2 cellular contexts compared by ENCODE assay signal in the genomic region with DNA sequence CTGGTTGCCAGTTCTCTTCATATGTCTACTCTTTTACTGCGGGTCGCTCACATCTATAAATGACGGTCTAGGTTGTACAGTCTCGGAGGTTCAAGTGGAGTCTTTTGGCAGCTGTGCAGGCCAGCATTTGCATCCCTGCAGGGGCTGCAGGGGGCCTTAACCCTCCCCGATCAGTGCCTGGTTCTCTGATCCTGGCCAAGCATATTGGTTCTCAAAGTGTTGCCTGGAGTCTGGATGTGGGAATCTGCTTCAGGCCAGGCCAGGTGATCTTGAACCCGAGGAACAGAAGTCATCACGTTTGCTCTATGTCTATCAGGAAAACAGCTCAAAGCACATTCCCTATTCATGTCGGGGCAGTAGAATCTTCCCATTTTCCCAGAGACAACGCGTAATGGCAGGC.
TF ChIP-seq lines count a peak whose summit lies in the region.

No MANE protein-coding gene starts in this region.

TF ChIP-seq in SK-N-SH, 30 proteins besides CTCF, POLR2A, EP300 and RAD21 (continued from another document):
- no peak for TF ChIP-seq NFIC (IDR thresholded peaks at IDR 0.05; ENCODE audit: borderline replicate concordance)
- TF ChIP-seq, protein P1, sequence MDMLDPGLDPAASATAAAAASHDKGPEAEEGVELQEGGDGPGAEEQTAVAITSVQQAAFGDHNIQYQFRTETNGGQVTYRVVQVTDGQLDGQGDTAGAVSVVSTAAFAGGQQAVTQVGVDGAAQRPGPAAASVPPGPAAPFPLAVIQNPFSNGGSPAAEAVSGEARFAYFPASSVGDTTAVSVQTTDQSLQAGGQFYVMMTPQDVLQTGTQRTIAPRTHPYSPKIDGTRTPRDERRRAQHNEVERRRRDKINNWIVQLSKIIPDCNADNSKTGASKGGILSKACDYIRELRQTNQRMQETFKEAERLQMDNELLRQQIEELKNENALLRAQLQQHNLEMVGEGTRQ (IDR thresholded peaks at IDR 0.05; ENCODE audit: borderline replicate concordance, low read depth, low read length), result no peak
- no peak for TF ChIP-seq GABPA (IDR thresholded peaks at IDR 0.05; ENCODE audit: low read depth)
- no peak for TF ChIP-seq GATA2 (CRISPR knock-in tag; IDR thresholded peaks at IDR 0.05)
- no peak for TF ChIP-seq ELF1 (IDR thresholded peaks at IDR 0.05)
- TF ChIP-seq TCF12 (IDR thresholded peaks at IDR 0.05), result no peak
- TF ChIP-seq, protein P2, sequence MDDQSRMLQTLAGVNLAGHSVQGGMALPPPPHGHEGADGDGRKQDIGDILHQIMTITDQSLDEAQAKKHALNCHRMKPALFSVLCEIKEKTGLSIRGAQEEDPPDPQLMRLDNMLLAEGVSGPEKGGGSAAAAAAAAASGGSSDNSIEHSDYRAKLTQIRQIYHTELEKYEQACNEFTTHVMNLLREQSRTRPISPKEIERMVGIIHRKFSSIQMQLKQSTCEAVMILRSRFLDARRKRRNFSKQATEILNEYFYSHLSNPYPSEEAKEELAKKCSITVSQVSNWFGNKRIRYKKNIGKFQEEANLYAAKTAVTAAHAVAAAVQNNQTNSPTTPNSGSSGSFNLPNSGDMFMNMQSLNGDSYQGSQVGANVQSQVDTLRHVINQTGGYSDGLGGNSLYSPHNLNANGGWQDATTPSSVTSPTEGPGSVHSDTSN (IDR thresholded peaks at IDR 0.05), result no peak
- no peak for TF ChIP-seq FOSL2 (IDR thresholded peaks at IDR 0.05; ENCODE audit: borderline replicate concordance, low read depth)
- TF ChIP-seq POLR2AphosphoS5 (IDR thresholded peaks at IDR 0.05; ENCODE audit: low read depth, low read length), result no peak
- TF ChIP-seq CHD2 (IDR thresholded peaks at IDR 0.05; ENCODE audit: low read length, partially characterized antibody), result no peak
- TF ChIP-seq YY1 (IDR thresholded peaks at IDR 0.05; ENCODE audit: low read depth), result no peak
- no peak for TF ChIP-seq SMC3 (IDR thresholded peaks at IDR 0.05; ENCODE audit: low read depth, low read length)
- no peak for TF ChIP-seq EZH2phosphoT487 (IDR thresholded peaks at IDR 0.05; ENCODE audit: borderline replicate concordance, low read depth)
- TF ChIP-seq NRF1 (IDR thresholded peaks at IDR 0.05; ENCODE audit: low read depth, low read length), result no peak
TF ChIP-seq in SK-N-SH: peak in this region for 0.

TF ChIP-seq in SK-N-SH treated with all-trans-retinoic acid at 6 μM for 48 hours, 23 proteins besides CTCF, POLR2A, EP300 and RAD21:
- TF ChIP-seq, protein P3, sequence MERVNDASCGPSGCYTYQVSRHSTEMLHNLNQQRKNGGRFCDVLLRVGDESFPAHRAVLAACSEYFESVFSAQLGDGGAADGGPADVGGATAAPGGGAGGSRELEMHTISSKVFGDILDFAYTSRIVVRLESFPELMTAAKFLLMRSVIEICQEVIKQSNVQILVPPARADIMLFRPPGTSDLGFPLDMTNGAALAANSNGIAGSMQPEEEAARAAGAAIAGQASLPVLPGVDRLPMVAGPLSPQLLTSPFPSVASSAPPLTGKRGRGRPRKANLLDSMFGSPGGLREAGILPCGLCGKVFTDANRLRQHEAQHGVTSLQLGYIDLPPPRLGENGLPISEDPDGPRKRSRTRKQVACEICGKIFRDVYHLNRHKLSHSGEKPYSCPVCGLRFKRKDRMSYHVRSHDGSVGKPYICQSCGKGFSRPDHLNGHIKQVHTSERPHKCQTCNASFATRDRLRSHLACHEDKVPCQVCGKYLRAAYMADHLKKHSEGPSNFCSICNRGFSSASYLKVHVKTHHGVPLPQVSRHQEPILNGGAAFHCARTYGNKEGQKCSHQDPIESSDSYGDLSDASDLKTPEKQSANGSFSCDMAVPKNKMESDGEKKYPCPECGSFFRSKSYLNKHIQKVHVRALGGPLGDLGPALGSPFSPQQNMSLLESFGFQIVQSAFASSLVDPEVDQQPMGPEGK (CRISPR knock-in tag; IDR thresholded peaks at IDR 0.05; ENCODE audit: borderline replicate concordance), result no peak
- TF ChIP-seq CSDC2 (CRISPR knock-in tag; IDR thresholded peaks at IDR 0.05) (no peak), ZC3H10 (CRISPR knock-in tag; IDR thresholded peaks at IDR 0.05) (no peak), ZNF8 (CRISPR knock-in tag; IDR thresholded peaks at IDR 0.05) (no peak), ARNTL (CRISPR knock-in tag; IDR thresholded peaks at IDR 0.05; ENCODE audit: borderline replicate concordance, low read depth) (no peak), ZFP3 (CRISPR knock-in tag; IDR thresholded peaks at IDR 0.05) (no peak), OSR1 (CRISPR knock-in tag; IDR thresholded peaks at IDR 0.05) (no peak), ZFP30 (CRISPR knock-in tag; IDR thresholded peaks at IDR 0.05) (no peak), ISL1 (CRISPR knock-in tag; IDR thresholded peaks at IDR 0.05) (no peak), ZNF565 (CRISPR knock-in tag; conservative IDR thresholded peaks at IDR 0.05; ENCODE audit: low read depth) (no peak), TOX (CRISPR knock-in tag; IDR thresholded peaks at IDR 0.05; ENCODE audit: borderline replicate concordance) (no peak), ZNF70 (CRISPR knock-in tag; IDR thresholded peaks at IDR 0.05) (no peak), TCF4 (CRISPR knock-in tag; IDR thresholded peaks at IDR 0.05; ENCODE audit: borderline replicate concordance) (no peak), SNAI2 (CRISPR knock-in tag; IDR thresholded peaks at IDR 0.05) (no peak), PPARA (CRISPR knock-in tag; IDR thresholded peaks at IDR 0.05; ENCODE audit: borderline replicate concordance) (no peak), ESRRG (CRISPR knock-in tag; IDR thresholded peaks at IDR 0.05) (no peak), BACH2 (CRISPR knock-in tag; IDR thresholded peaks at IDR 0.05; ENCODE audit: borderline replicate concordance) (no peak)
- TF ChIP-seq, protein P4, sequence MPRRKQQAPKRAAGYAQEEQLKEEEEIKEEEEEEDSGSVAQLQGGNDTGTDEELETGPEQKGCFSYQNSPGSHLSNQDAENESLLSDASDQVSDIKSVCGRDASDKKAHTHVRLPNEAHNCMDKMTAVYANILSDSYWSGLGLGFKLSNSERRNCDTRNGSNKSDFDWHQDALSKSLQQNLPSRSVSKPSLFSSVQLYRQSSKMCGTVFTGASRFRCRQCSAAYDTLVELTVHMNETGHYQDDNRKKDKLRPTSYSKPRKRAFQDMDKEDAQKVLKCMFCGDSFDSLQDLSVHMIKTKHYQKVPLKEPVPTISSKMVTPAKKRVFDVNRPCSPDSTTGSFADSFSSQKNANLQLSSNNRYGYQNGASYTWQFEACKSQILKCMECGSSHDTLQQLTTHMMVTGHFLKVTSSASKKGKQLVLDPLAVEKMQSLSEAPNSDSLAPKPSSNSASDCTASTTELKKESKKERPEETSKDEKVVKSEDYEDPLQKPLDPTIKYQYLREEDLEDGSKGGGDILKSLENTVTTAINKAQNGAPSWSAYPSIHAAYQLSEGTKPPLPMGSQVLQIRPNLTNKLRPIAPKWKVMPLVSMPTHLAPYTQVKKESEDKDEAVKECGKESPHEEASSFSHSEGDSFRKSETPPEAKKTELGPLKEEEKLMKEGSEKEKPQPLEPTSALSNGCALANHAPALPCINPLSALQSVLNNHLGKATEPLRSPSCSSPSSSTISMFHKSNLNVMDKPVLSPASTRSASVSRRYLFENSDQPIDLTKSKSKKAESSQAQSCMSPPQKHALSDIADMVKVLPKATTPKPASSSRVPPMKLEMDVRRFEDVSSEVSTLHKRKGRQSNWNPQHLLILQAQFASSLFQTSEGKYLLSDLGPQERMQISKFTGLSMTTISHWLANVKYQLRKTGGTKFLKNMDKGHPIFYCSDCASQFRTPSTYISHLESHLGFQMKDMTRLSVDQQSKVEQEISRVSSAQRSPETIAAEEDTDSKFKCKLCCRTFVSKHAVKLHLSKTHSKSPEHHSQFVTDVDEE (CRISPR knock-in tag; IDR thresholded peaks at IDR 0.05), result no peak
- TF ChIP-seq, protein P5, sequence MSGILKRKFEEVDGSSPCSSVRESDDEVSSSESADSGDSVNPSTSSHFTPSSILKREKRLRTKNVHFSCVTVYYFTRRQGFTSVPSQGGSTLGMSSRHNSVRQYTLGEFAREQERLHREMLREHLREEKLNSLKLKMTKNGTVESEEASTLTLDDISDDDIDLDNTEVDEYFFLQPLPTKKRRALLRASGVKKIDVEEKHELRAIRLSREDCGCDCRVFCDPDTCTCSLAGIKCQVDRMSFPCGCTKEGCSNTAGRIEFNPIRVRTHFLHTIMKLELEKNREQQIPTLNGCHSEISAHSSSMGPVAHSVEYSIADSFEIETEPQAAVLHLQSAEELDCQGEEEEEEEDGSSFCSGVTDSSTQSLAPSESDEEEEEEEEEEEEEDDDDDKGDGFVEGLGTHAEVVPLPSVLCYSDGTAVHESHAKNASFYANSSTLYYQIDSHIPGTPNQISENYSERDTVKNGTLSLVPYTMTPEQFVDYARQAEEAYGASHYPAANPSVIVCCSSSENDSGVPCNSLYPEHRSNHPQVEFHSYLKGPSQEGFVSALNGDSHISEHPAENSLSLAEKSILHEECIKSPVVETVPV (CRISPR knock-in tag; IDR thresholded peaks at IDR 0.05), result no peak
- TF ChIP-seq, protein P6, sequence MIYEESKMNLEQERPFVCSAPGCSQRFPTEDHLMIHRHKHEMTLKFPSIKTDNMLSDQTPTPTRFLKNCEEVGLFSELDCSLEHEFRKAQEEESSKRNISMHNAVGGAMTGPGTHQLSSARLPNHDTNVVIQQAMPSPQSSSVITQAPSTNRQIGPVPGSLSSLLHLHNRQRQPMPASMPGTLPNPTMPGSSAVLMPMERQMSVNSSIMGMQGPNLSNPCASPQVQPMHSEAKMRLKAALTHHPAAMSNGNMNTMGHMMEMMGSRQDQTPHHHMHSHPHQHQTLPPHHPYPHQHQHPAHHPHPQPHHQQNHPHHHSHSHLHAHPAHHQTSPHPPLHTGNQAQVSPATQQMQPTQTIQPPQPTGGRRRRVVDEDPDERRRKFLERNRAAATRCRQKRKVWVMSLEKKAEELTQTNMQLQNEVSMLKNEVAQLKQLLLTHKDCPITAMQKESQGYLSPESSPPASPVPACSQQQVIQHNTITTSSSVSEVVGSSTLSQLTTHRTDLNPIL (CRISPR knock-in tag; IDR thresholded peaks at IDR 0.05; ENCODE audit: low read depth), result no peak
